In the genomic region with DNA sequence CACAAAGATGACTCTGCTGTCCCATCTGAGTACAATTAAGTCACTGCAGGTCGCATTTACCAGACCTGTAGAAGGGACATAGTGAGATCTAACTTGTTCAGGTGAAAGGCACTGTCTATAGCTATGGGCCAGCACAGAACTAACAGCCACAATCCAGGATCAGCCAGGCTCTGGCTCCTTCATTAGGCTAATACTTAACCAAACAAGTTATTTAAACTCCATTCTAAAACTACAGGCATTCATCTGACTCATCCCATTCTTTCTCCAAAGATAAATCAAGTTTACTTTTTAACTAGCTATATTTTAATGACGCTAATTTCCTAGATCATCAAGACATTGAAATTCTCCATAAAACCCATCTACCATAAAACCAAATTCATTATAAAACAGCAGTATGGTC, we compare ENCODE assay signal across 25 cellular contexts.
"Had no signal": no experiment of that assay in that cellular context is flagged by ENCODE, and none has a peak within 500 bp of the region (broad histone marks: within the 10 kb centered on the region; RNA-seq: fewer than 3 reads in every experiment).

No MANE protein-coding gene starts in this region.

- H3K27me3 ChIP-seq: body of pancreas, cardiac muscle cell, foreskin keratinocyte, heart left ventricle, spleen, testis, transverse colon had no signal

- DNase-seq: activated CD4-positive, alpha-beta T cell treated with anti-CD3 and anti-CD28 coated beads for 36 hours; activated CD4-positive, CD25-positive, alpha-beta regulatory T cell; activated CD8-positive, alpha-beta memory T cell treated with anti-CD3 and anti-CD28 coated beads, Interleukin-2, amount 10 ng/mL, durations not matched to agents 7 days and 5 days; activated CD8-positive, alpha-beta T cell treated with anti-CD3 and anti-CD28 coated beads, Interleukin-2, amount 10 ng/mL, durations not matched to agents 7 days and 5 days; activated T-cell treated with anti-CD3 and anti-CD28 coated beads, Interleukin-2, amount 50 U/mL, for 48 hours; anterior cingulate cortex; body of pancreas; cortex of kidney; foreskin keratinocyte; heart left ventricle; hypothalamus; immature natural killer cell; left ventricle myocardium inferior; mucosa of descending colon; right cardiac atrium; spleen; stimulated activated naive CD4-positive, alpha-beta T cell; T-cell; testis; transverse colon had no signal

- H3K4me1 ChIP-seq: foreskin keratinocyte had no signal

- H3K36me3 ChIP-seq: cardiac muscle cell, heart left ventricle, left ventricle myocardium inferior, transverse colon had no signal

- H3K4me3 ChIP-seq: body of pancreas, cardiac muscle cell, heart left ventricle, left ventricle myocardium inferior, lung, mucosa of descending colon, spleen, testis, transverse colon had no signal

- ATAC-seq: activated CD4-positive, alpha-beta T cell treated with anti-CD3 and anti-CD28 coated beads for 36 hours; activated CD8-positive, alpha-beta memory T cell treated with anti-CD3 and anti-CD28 coated beads, Interleukin-2, amount 10 ng/mL, durations not matched to agents 7 days and 5 days; activated CD8-positive, alpha-beta T cell treated with anti-CD3 and anti-CD28 coated beads, Interleukin-2, amount 10 ng/mL, durations not matched to agents 7 days and 5 days; activated naive CD4-positive, alpha-beta T cell treated with anti-CD3 and anti-CD28 coated beads, Interleukin-2, amount 50 U/mL, for 72 hours; body of pancreas; esophagus mucosa; foreskin keratinocyte; heart left ventricle; mucosa of descending colon; natural killer cell treated with Interleukin-12 subunit alpha and Interleukin-12 subunit beta and Interleukin-15 and Interleukin-18, amount 100 ng/mL, for 72 hours; right cardiac atrium; T-cell had no signal

- H3K27ac ChIP-seq: body of pancreas, cardiac muscle cell, foreskin keratinocyte, heart left ventricle, left ventricle myocardium inferior, spleen, testis, transverse colon had no signal

- H3K9me3 ChIP-seq: body of pancreas, heart left ventricle, left ventricle myocardium inferior, mucosa of descending colon, spleen, testis, transverse colon had no signal
